8 cellular contexts compared by ENCODE assay signal in genomic region chr17:19867654-19868395, GRCh38. TPM values are rescaled to one million over a fixed set of nuclear protein-coding genes. Genes with fewer than 3 reads are reported as not detected.
DNase-seq lines count a peak whose midpoint lies in the region; ATAC-seq and TF ChIP-seq lines count a peak whose summit lies in the region.

Gene ULK2, minus strand, starts transcription at chr17:19867936. Its CDS starts 519 bp downstream, at chr17:19867417.

- H3K9me3 ChIP-seq in duodenal mucosa (ENCODE audit: control insufficient read depth in 1 of 2, low read length in 2 of 2) (no peaks in the 10 kb centered on the region), left lung (no peaks in the 10 kb centered on the region)

- peak within 1 kb of the TSS; percentile 22 for H3K27ac ChIP-seq in duodenal mucosa (ENCODE audit: low read depth, low read length)
- H3K27ac ChIP-seq in left lung: peak within 1 kb of the TSS; percentile 86 to 89

- H3K4me1 ChIP-seq in duodenal mucosa (ENCODE audit: control insufficient read depth in 1 of 2, insufficient read depth in 2 of 2, low read length in 2 of 2) (peaks cover 4 to 6% of the 10 kb centered on the region in 2 donors), left lung (peaks cover 0 to 21% of the 10 kb centered on the region in 2 donors)

- intact Hi-C loops in left lung (cut with DNase I): no loop called here

- H3K36me3 ChIP-seq in duodenal mucosa (ENCODE audit: control insufficient read depth in 1 of 2, insufficient read depth in 2 of 2, low read length in 2 of 2) (no peaks in the 10 kb centered on the region), left lung (no peaks in the 10 kb centered on the region)

- H3K9ac ChIP-seq in duodenal mucosa (ENCODE audit: low read depth in 1 of 2, low read length in 2 of 2): peak within 1 kb of the TSS; percentile 63 to 69

- peak; percentile 60 for ATAC-seq in GM19035 (IDR thresholded peaks at IDR 0.05; ENCODE audit: unreplicated experiment)
- ATAC-seq in left lung: peak; percentile 82
- no peak for ATAC-seq in HG03196 (IDR thresholded peaks at IDR 0.05; ENCODE audit: unreplicated experiment)

- TF ChIP-seq CTCF in AG10803 (conservative IDR thresholded peaks at IDR 0.05; ENCODE audit: low read length) (no peak; the same call in 1 of the 2 replicates), left lung (IDR thresholded peaks at IDR 0.05) (no peak)

- peak; percentile 86 for DNase-seq in AG10803 (ENCODE audit: low read depth)
- DNase-seq in M059J (ENCODE audit: low read depth): peak; percentile 40
- DNase-seq in activated CD4-positive, CD25-positive, alpha-beta regulatory T cell treated with anti-CD3 and anti-CD28 coated beads, Interleukin-2, amount 50 U/mL, for 72 hours: peak; percentile 65
- peak; percentile 48 to 90 for DNase-seq in left lung
- peak; percentile 18 to 30 for DNase-seq in stimulated activated CD4-positive, alpha-beta T cell treated with anti-CD3 and anti-CD28 coated beads, Interleukin-15, amount 100 ng/mL, for 48 hours (ENCODE audit: low read depth in 2 of 2)

- H3K4me3 ChIP-seq in AG10803 (ENCODE audit: low read length) (peak within 1 kb of the TSS; percentile 75), duodenal mucosa (ENCODE audit: low read depth in 1 of 2, low read length in 2 of 2) (peak within 1 kb of the TSS; percentile 77 to 85), left lung (peak within 1 kb of the TSS; percentile 80 to 82)

- H3K27me3 ChIP-seq in duodenal mucosa (ENCODE audit: control insufficient read depth in 1 of 2, insufficient read depth in 2 of 2, low read length in 2 of 2): no peaks in the 10 kb centered on the region
- H3K27me3 ChIP-seq in left lung: peaks cover 0 to 12% of the 10 kb centered on the region in 2 donors

RNA-seq across cellular contexts. Expression of gene ULK2, which starts in this region (rescaled TPM):
- 2.5 and 10.0 TPM in 2 replicates for total RNA-seq in M059J (2014; rRNA removed; shearing (Covaris generic))
- 10 to 100 TPM; 14.4 to 20.9 TPM for total RNA-seq in left lung

Comparison
In these comparisons a context has a peak if more than half of its experiments do, and no peak if none do; other contexts are left out.
1. DNase-seq: peak in every context shown above with its lines; median percentile 86 in AG10803; 69 in left lung; 65 in activated CD4-positive, CD25-positive, alpha-beta regulatory T cell treated with anti-CD3 and anti-CD28 coated beads, Interleukin-2, amount 50 U/mL, for 72 hours; 40 in M059J; 24 in stimulated activated CD4-positive, alpha-beta T cell treated with anti-CD3 and anti-CD28 coated beads, Interleukin-15, amount 100 ng/mL, for 48 hours.